8 cellular contexts compared by ENCODE assay signal in genomic region chr14:81453166-81453766, GRCh38. TPM values are rescaled to one million over a fixed set of nuclear protein-coding genes. Genes with fewer than 3 reads are reported as not detected.
A peak's percentile ranks its signal among the peaks of the same experiment; 100 is the strongest.
DNase-seq lines count a peak whose midpoint lies in the region; ATAC-seq and TF ChIP-seq lines count a peak whose summit lies in the region.

No MANE protein-coding gene starts in this region.

- H3K36me3 ChIP-seq in BLaER1 (no peaks in the 10 kb centered on the region), upper lobe of right lung (no peaks in the 10 kb centered on the region)

- DNase-seq in NCI-H510A (lab: John Stamatoyannopoulos, UW) (peak; percentile 8), neural crest cell (ENCODE audit: low read depth, low spot score) (peak; percentile 51), upper lobe of right lung (no peak)
- DNase-seq in activated CD8-positive, alpha-beta memory T cell treated with anti-CD3 and anti-CD28 coated beads, Interleukin-2, amount 10 ng/mL, durations not matched to agents 7 days and 5 days, result peak; percentile 69

- H3K27me3 Mint-ChIP-seq in activated CD8-positive, alpha-beta memory T cell treated with anti-CD3 and anti-CD28 coated beads, Interleukin-2, amount 10 ng/mL, durations not matched to agents 7 days and 5 days, result peaks cover 22% of the 10 kb centered on the region
- peaks cover 2% of the 10 kb centered on the region for H3K27me3 Mint-ChIP-seq in neural crest cell (ENCODE audit: low read depth)

- no peaks in the 10 kb centered on the region for H3K36me3 Mint-ChIP-seq in activated CD8-positive, alpha-beta memory T cell treated with anti-CD3 and anti-CD28 coated beads, Interleukin-2, amount 10 ng/mL, durations not matched to agents 7 days and 5 days
- H3K36me3 Mint-ChIP-seq in neural crest cell (ENCODE audit: low read depth), result no peaks in the 10 kb centered on the region

- H3K4me1 Mint-ChIP-seq in activated CD8-positive, alpha-beta memory T cell treated with anti-CD3 and anti-CD28 coated beads, Interleukin-2, amount 10 ng/mL, durations not matched to agents 7 days and 5 days, result peaks cover 6% of the 10 kb centered on the region
- peaks cover 45% of the 10 kb centered on the region for H3K4me1 Mint-ChIP-seq in neural crest cell

- H3K9me3 ChIP-seq in BLaER1 (no peaks in the 10 kb centered on the region), upper lobe of right lung (no peaks in the 10 kb centered on the region)

- H3K9me3 Mint-ChIP-seq in activated CD8-positive, alpha-beta memory T cell treated with anti-CD3 and anti-CD28 coated beads, Interleukin-2, amount 10 ng/mL, durations not matched to agents 7 days and 5 days (ENCODE audit: low read depth), result no peaks in the 10 kb centered on the region
- H3K9me3 Mint-ChIP-seq in neural crest cell, result no peaks in the 10 kb centered on the region

- H3K27ac Mint-ChIP-seq in activated CD8-positive, alpha-beta memory T cell treated with anti-CD3 and anti-CD28 coated beads, Interleukin-2, amount 10 ng/mL, durations not matched to agents 7 days and 5 days, result no peak overlapping the region
- no peak overlapping the region for H3K27ac Mint-ChIP-seq in neural crest cell (ENCODE audit: unreplicated experiment)

- intact Hi-C loops in upper lobe of right lung (cut with DNase I), result loop anchor here (10.0 kb wide), 1 partner anchor 178 kb away; no protein-coding TSS in a partner anchor

- H3K4me1 ChIP-seq in BLaER1 (peaks cover 50% of the 10 kb centered on the region), upper lobe of right lung (peaks cover 12% of the 10 kb centered on the region)

- ATAC-seq in GM18868 (IDR thresholded peaks at IDR 0.05; ENCODE audit: unreplicated experiment), result peak; percentile 74
- ATAC-seq in HG03103 (IDR thresholded peaks at IDR 0.05; ENCODE audit: low read depth, unreplicated experiment), result peak; percentile 74
- peak; percentile 63 for ATAC-seq in activated CD8-positive, alpha-beta memory T cell treated with anti-CD3 and anti-CD28 coated beads, Interleukin-2, amount 10 ng/mL, durations not matched to agents 7 days and 5 days
- ATAC-seq in esophagus mucosa, result peak; percentile 68
- peak; percentile 83 for ATAC-seq in upper lobe of right lung

- CTCF ChIA-PET in activated CD8-positive, alpha-beta memory T cell treated with anti-CD3 and anti-CD28 coated beads, Interleukin-2, amount 10 ng/mL, durations not matched to agents 7 days and 5 days (lab: Charles Lee), result interaction anchor here (0.8 to 7.8 kb wide), 10 partner anchors 11 to 457 kb away, joined by 3 to 105 read pairs (median 3); no protein-coding TSS in a partner anchor

- H3K27ac ChIP-seq in BLaER1 (no peak overlapping the region), upper lobe of right lung (no peak overlapping the region)

- H3K27me3 ChIP-seq in BLaER1, result no peaks in the 10 kb centered on the region
- H3K27me3 ChIP-seq in upper lobe of right lung, result no peaks in the 10 kb centered on the region

- no peak overlapping the region for H3K4me3 ChIP-seq in BLaER1
- no peak overlapping the region for H3K4me3 ChIP-seq in upper lobe of right lung

- no peak overlapping the region for H3K9ac ChIP-seq in BLaER1

- H4K20me1 ChIP-seq in BLaER1, result no peaks in the 10 kb centered on the region

- peak; percentile 93 for TF ChIP-seq CTCF in neural crest cell (conservative IDR thresholded peaks at IDR 0.05)
- peak; percentile 89 for TF ChIP-seq CTCF in upper lobe of right lung (IDR thresholded peaks at IDR 0.05)

- H3K4me2 ChIP-seq in BLaER1, result peak overlapping the region; percentile 71

- H3K4me3 Mint-ChIP-seq in activated CD8-positive, alpha-beta memory T cell treated with anti-CD3 and anti-CD28 coated beads, Interleukin-2, amount 10 ng/mL, durations not matched to agents 7 days and 5 days, result no peak overlapping the region
- no peak overlapping the region for H3K4me3 Mint-ChIP-seq in neural crest cell

RNA-seq across cellular contexts. Expression of gene STON2, which starts 53.1 kb away (rescaled TPM):
- under 1 TPM; 0.20 to 0.66 TPM for total RNA-seq in activated CD8-positive, alpha-beta memory T cell treated with anti-CD3 and anti-CD28 coated beads, Interleukin-2, amount 10 ng/mL, durations not matched to agents 7 days and 5 days
- 54.0 TPM for total RNA-seq in esophagus mucosa
- 24.0 and 27.4 TPM in 2 replicates for total RNA-seq in neural crest cell
- total RNA-seq in upper lobe of right lung, result 47.7 TPM

Comparison
In these comparisons a context has a peak if more than half of its experiments do, and no peak if none do; other contexts are left out.
1. RNA of gene STON2, which starts 53.1 kb away (total RNA-seq): 54.0 TPM in esophagus mucosa (single experiment), 47.7 TPM in upper lobe of right lung (single experiment) and 24.0 to 27.4 TPM in neural crest cell; 0.20 to 0.66 TPM in activated CD8-positive, alpha-beta memory T cell treated with anti-CD3 and anti-CD28 coated beads, Interleukin-2, amount 10 ng/mL, durations not matched to agents 7 days and 5 days; every median in the first group is over 10 times any median in the second.
2. Peak in every context shown above with its lines, with median percentiles within 50 percentile points of each other: ATAC-seq.